2 cellular contexts compared by ENCODE assay signal in genomic region chr3:190840146-190840545, GRCh38.
TF ChIP-seq lines count a peak whose summit lies in the region.

No MANE protein-coding gene starts in this region.

TF ChIP-seq in HCT116, 20 proteins besides CTCF, POLR2A, EP300 and RAD21:
- TF ChIP-seq REST (IDR thresholded peaks at IDR 0.05; ENCODE audit: low read depth) = peak; percentile 76
- TF ChIP-seq SP1 (IDR thresholded peaks at IDR 0.05; ENCODE audit: low read depth) = no peak
- no peak for TF ChIP-seq ELF1 (IDR thresholded peaks at IDR 0.05; ENCODE audit: borderline replicate concordance, low read depth)

TF ChIP-seq in WTC11, 78 proteins besides CTCF, POLR2A, EP300 and RAD21:
- no peak for TF ChIP-seq NR2C2 (CRISPR knock-in tag; IDR thresholded peaks at IDR 0.05)
- no peak for TF ChIP-seq TP53 (CRISPR knock-in tag; IDR thresholded peaks at IDR 0.05)
- no peak for TF ChIP-seq ZSCAN18 (CRISPR knock-in tag; IDR thresholded peaks at IDR 0.05)
- no peak for TF ChIP-seq PRRX2 (CRISPR knock-in tag; IDR thresholded peaks at IDR 0.05)
- no peak for TF ChIP-seq FOXK1 (CRISPR knock-in tag; IDR thresholded peaks at IDR 0.05)
- no peak for TF ChIP-seq ZNF232 (CRISPR knock-in tag; IDR thresholded peaks at IDR 0.05)
- no peak for TF ChIP-seq ZNF416 (CRISPR knock-in tag; IDR thresholded peaks at IDR 0.05)
- TF ChIP-seq PREB (CRISPR knock-in tag; IDR thresholded peaks at IDR 0.05; ENCODE audit: borderline replicate concordance) = no peak
- no peak for TF ChIP-seq ZMAT4 (CRISPR knock-in tag; IDR thresholded peaks at IDR 0.05)
- TF ChIP-seq CREB1 (CRISPR knock-in tag; IDR thresholded peaks at IDR 0.05) = no peak
- TF ChIP-seq NFATC4 (CRISPR knock-in tag; IDR thresholded peaks at IDR 0.05) = no peak
- no peak for TF ChIP-seq USF1 (CRISPR knock-in tag; IDR thresholded peaks at IDR 0.05)
- TF ChIP-seq JUN (CRISPR knock-in tag; IDR thresholded peaks at IDR 0.05) = no peak
- TF ChIP-seq FOXJ3 (CRISPR knock-in tag; IDR thresholded peaks at IDR 0.05; ENCODE audit: borderline replicate concordance) = no peak
- no peak for TF ChIP-seq ZNF396 (CRISPR knock-in tag; IDR thresholded peaks at IDR 0.05; ENCODE audit: borderline replicate concordance)
- TF ChIP-seq TEAD1 (CRISPR knock-in tag; IDR thresholded peaks at IDR 0.05) = no peak
- no peak for TF ChIP-seq NFYB (CRISPR knock-in tag; conservative IDR thresholded peaks at IDR 0.05; ENCODE audit: low read depth)
- TF ChIP-seq ZNF317 (CRISPR knock-in tag; IDR thresholded peaks at IDR 0.05; ENCODE audit: borderline replicate concordance, low read depth) = no peak
